18 cellular contexts compared by ENCODE assay signal in genomic region chr3:122661633-122662032, GRCh38. TPM values are rescaled to one million over a fixed set of nuclear protein-coding genes. Genes with fewer than 3 reads are reported as not detected.
A peak's percentile ranks its signal among the peaks of the same experiment; 100 is the strongest.
DNase-seq lines count a peak whose midpoint lies in the region; ATAC-seq, FAIRE-seq and TF ChIP-seq lines count a peak whose summit lies in the region.
"Had no signal": no experiment of that assay in that cellular context is flagged by ENCODE, and none has a peak within 500 bp of the region (broad histone marks: within the 10 kb centered on the region; RNA-seq: fewer than 3 reads in every experiment).

No MANE protein-coding gene starts in this region.

- H3K27me3 ChIP-seq in CD8-positive, alpha-beta memory T cell (ENCODE audit: insufficient read depth, low read length, poor library complexity, severe bottlenecking): no peaks in the 10 kb centered on the region
- H3K27me3 ChIP-seq in GM12878 (replicated peaks in 1 of 2; ENCODE audit: control insufficient read depth in 2 of 2, insufficient read depth in 2 of 2, low read length in 1 of 2): no peaks in the 10 kb centered on the region
- no peaks in the 10 kb centered on the region for H3K27me3 ChIP-seq in WERI-Rb-1 (ENCODE audit: insufficient read depth, low read depth, severe bottlenecking)
- H3K27me3 ChIP-seq: brain microvascular endothelial cell, thyroid gland had no signal

- TF ChIP-seq RAD21 in GM12878 (IDR thresholded peaks at IDR 0.05; ENCODE audit: insufficient read depth, low read depth, low read length): no peak

- no peak for FAIRE-seq in GM12878 (lab: Jason Lieb, UNC)
- FAIRE-seq: HepG2 had no signal

- H3K4me3 ChIP-seq in CD8-positive, alpha-beta memory T cell (ENCODE audit: low read length): no peak overlapping the region
- H3K4me3 ChIP-seq in GM12878 (0 out of 2 replicates have a peak overlapping the region, but pooled peaks have one; percentile 5), WERI-Rb-1 (ENCODE audit: low read depth, low read length) (no peak overlapping the region)
- H3K4me3 ChIP-seq: thyroid gland had no signal

- no peak for DNase-seq in CD8-positive, alpha-beta memory T cell
- peak; percentile 89 for DNase-seq in NOMO-1 treated with DMSO at 0.1 percent for 48 hours (lab: John Stamatoyannopoulos, UW; ENCODE audit: unreplicated experiment)
- no peak for DNase-seq in GM12878 (ENCODE audit: low read depth, low spot score)
- no peak for DNase-seq in GM13977 (ENCODE audit: low spot score)
- no peak for DNase-seq in WERI-Rb-1
- no peak for DNase-seq in globus pallidus (ENCODE audit: low spot score)
- DNase-seq: activated CD8-positive, alpha-beta memory T cell treated with anti-CD3 and anti-CD28 coated beads for 24 hours; brain microvascular endothelial cell; effector CD4-positive, alpha-beta T cell; EL; left ventricle myocardium superior; NCI-H1417 treated with DMSO at 0.1 percent for 48 hours; thyroid gland had no signal

- SMC1A ChIA-PET in GM12878 (lab: Charles Lee; ENCODE audit: uncharacterized antibody, unreplicated experiment): interaction anchor here (0.9 to 1.8 kb wide), 7 partner anchors 10 to 85 kb away, joined by 3 to 6 read pairs (median 3); no protein-coding TSS in a partner anchor

- peak overlapping the region; percentile 86 for H2AFZ ChIP-seq in GM12878 (ENCODE audit: control insufficient read depth, low read depth, low read length)

- in situ Hi-C loops in GM12878 (cut with MboI) (no loop called here), GM13977 (cut with MboI; ENCODE audit: low pct_unique_long_range_greater_than_20kb, low sequenced_read_pairs, unreplicated experiment) (no loop called here)

- H3K79me2 ChIP-seq in GM12878 (ENCODE audit: control insufficient read depth, insufficient read depth, low read length): no peaks in the 10 kb centered on the region

- CTCF ChIA-PET in CD8-positive, alpha-beta memory T cell (lab: Charles Lee): interaction anchor here (0.8 kb wide), 1 partner anchor 10 kb away, joined by 4 read pairs; no protein-coding TSS in a partner anchor
- CTCF ChIA-PET in GM12878 (lab: Yijun Ruan, JAX): interaction anchor here (0.6 to 1.1 kb wide), 3 partner anchors 16 to 35 kb away, joined by 3 read pairs; no protein-coding TSS in a partner anchor

- RAD21 ChIA-PET in GM12878 (lab: Charles Lee; ENCODE audit: unreplicated experiment): interaction anchor here (1.6 kb wide), 2 partner anchors 14 to 18 kb away, joined by 4 to 5 read pairs; no protein-coding TSS in a partner anchor

- 2% methylated on average over 11 of the region's 13 CpGs for WGBS in GM12878 (ENCODE audit: insufficient coverage, insufficient replicate concordance, low lambda C conversion rate, missing lambda C conversion rate)

- no TSS peak for BruUV-seq in GM12878 (replicated peaks; lab: Mats Ljungman, UMichigan)

- H3K4me2 ChIP-seq in GM12878 (ENCODE audit: control insufficient read depth, insufficient read depth): peak overlapping the region; percentile 58

- no peaks in the 10 kb centered on the region for H3K9me3 ChIP-seq in CD8-positive, alpha-beta memory T cell (ENCODE audit: low read length)
- H3K9me3 ChIP-seq in GM12878 (replicated peaks; ENCODE audit: control insufficient read depth, insufficient read depth, low read length) (peaks cover 6% of the 10 kb centered on the region; the same call in 2 of the 3 replicates), WERI-Rb-1 (ENCODE audit: severe bottlenecking) (no peaks in the 10 kb centered on the region)
- H3K9me3 ChIP-seq: thyroid gland had no signal

- no peak overlapping the region for H3K27ac ChIP-seq in CD8-positive, alpha-beta memory T cell (ENCODE audit: low read depth, low read length)
- no peak overlapping the region for H3K27ac ChIP-seq in GM12878 (ENCODE audit: control insufficient read depth, insufficient read depth)
- H3K27ac ChIP-seq in WERI-Rb-1: no peak overlapping the region
- H3K27ac ChIP-seq: brain microvascular endothelial cell, RWPE1, thyroid gland had no signal

- no peaks in the 10 kb centered on the region for H3K9me3 Mint-ChIP-seq in CD8-positive, alpha-beta memory T cell
- H3K9me3 Mint-ChIP-seq: activated naive CD4-positive, alpha-beta T cell treated with anti-CD3 and anti-CD28 coated beads, Interleukin-2, amount 50 U/mL, for 24 hours had no signal

- TF ChIP-seq EP300 in GM12878 (IDR thresholded peaks at IDR 0.05; ENCODE audit: borderline replicate concordance in 1 of 2, control insufficient read depth in 1 of 2, low read depth in 2 of 2, low read length in 2 of 2): no peak

- intact Hi-C loops in GM12878 (cut with micrococcal nuclease; ENCODE audit: unreplicated experiment): no loop called here

- no peak overlapping the region for H3K9ac ChIP-seq in GM12878 (ENCODE audit: control insufficient read depth, insufficient read depth, low read length)

- TF ChIP-seq POLR2A in GM12878 (IDR thresholded peaks at IDR 0.05; ENCODE audit: low read depth, low read length): no peak

- peaks cover 6 to 14% (median 6%) of the 10 kb centered on the region in 3 donors for H3K4me1 Mint-ChIP-seq in CD8-positive, alpha-beta memory T cell
- H3K4me1 Mint-ChIP-seq: activated naive CD4-positive, alpha-beta T cell treated with anti-CD3 and anti-CD28 coated beads, Interleukin-2, amount 50 U/mL, for 24 hours had no signal

- no peaks in the 10 kb centered on the region for H3K36me3 Mint-ChIP-seq in CD8-positive, alpha-beta memory T cell

- no peaks in the 10 kb centered on the region for H3K36me3 ChIP-seq in CD8-positive, alpha-beta memory T cell (ENCODE audit: insufficient read depth, low read length)
- no peaks in the 10 kb centered on the region for H3K36me3 ChIP-seq in GM12878 (ENCODE audit: control insufficient read depth in 2 of 2, insufficient read depth in 2 of 2, low read length in 1 of 2)
- no peaks in the 10 kb centered on the region for H3K36me3 ChIP-seq in WERI-Rb-1
- H3K36me3 ChIP-seq: brain microvascular endothelial cell, thyroid gland had no signal

- TF ChIP-seq CTCF in GM12878 (IDR thresholded peaks at IDR 0.05 in 2 of 3, conservative IDR thresholded peaks at IDR 0.05 in 1 of 3; ENCODE audit: control insufficient read depth in 2 of 3, extremely low read depth in 1 of 3, insufficient read depth in 1 of 3, low read depth in 3 of 3, low read length in 3 of 3) (no peak), GM13977 (IDR thresholded peaks at IDR 0.05; ENCODE audit: extremely low read depth, insufficient read depth, missing control alignments) (no peak), WERI-Rb-1 (IDR thresholded peaks at IDR 0.05; ENCODE audit: low read depth, low read length) (no peak)

- POLR2A ChIA-PET in CD8-positive, alpha-beta memory T cell (lab: Charles Lee): no interaction called here
- POLR2A ChIA-PET in GM12878 (lab: Charles Lee): interaction anchor here (0.6 kb wide), 1 partner anchor 45 kb away, joined by 8 read pairs; no protein-coding TSS in a partner anchor

- peak; percentile 61 for ATAC-seq in GM19025 (IDR thresholded peaks at IDR 0.05; ENCODE audit: low read depth, unreplicated experiment)
- peak; percentile 36; the same call in 1 of the 3 replicates for ATAC-seq in GM12878
- ATAC-seq: HepG2, left ventricle myocardium superior had no signal

- H3K27ac Mint-ChIP-seq in CD8-positive, alpha-beta memory T cell: peak overlapping the region in 1 of 8 donors; percentile 64
- H3K27ac Mint-ChIP-seq: activated naive CD4-positive, alpha-beta T cell treated with anti-CD3 and anti-CD28 coated beads, Interleukin-2, amount 50 U/mL, for 24 hours; progenitor cell of endocrine pancreas had no signal

- H3K4me3 Mint-ChIP-seq in CD8-positive, alpha-beta memory T cell: peak overlapping the region; percentile 20 to 73 (median 61)
- H3K4me3 Mint-ChIP-seq: activated naive CD4-positive, alpha-beta T cell treated with anti-CD3 and anti-CD28 coated beads, Interleukin-2, amount 50 U/mL, for 24 hours had no signal

- H4K20me1 ChIP-seq in GM12878 (ENCODE audit: control insufficient read depth, insufficient read depth): no peaks in the 10 kb centered on the region

- H3K27me3 Mint-ChIP-seq in CD8-positive, alpha-beta memory T cell: peaks cover 1 to 5% of the 10 kb centered on the region in 2 donors

- no peaks in the 10 kb centered on the region for H3K4me1 ChIP-seq in CD8-positive, alpha-beta memory T cell (ENCODE audit: insufficient read depth, low read length)
- H3K4me1 ChIP-seq in GM12878 (ENCODE audit: control insufficient read depth, insufficient read depth, low read length): peaks cover 7% of the 10 kb centered on the region; the same call in 1 of the 2 replicates
- H3K4me1 ChIP-seq: thyroid gland had no signal

TF ChIP-seq in GM12878, 131 proteins besides CTCF, POLR2A, EP300 and RAD21:
- peak; percentile 29; the same call in 1 of the 2 replicates for TF ChIP-seq CREM (IDR thresholded peaks at IDR 0.05; ENCODE audit: low read depth)
- no peak for TF ChIP-seq SUZ12 (IDR thresholded peaks at IDR 0.05; ENCODE audit: unreplicated experiment)
- TF ChIP-seq JUNB (IDR thresholded peaks at IDR 0.05): peak; percentile 63
- 0 out of 2 replicates have a peak, but pooled peaks have one; percentile 38 for TF ChIP-seq GABPA (IDR thresholded peaks at IDR 0.05; ENCODE audit: low read depth)
- TF ChIP-seq YY1 (IDR thresholded peaks at IDR 0.05; ENCODE audit: low read depth, low read length): peak; percentile 69

RNA-seq across cellular contexts. Expression of gene PARP14, which starts 19.0 kb away (rescaled TPM):
- 10 to 100 TPM; 41.3 to 44.8 TPM for total RNA-seq in CD8-positive, alpha-beta memory T cell
- 16.6 TPM for polyA plus RNA-seq in CD8-positive, alpha-beta memory T cell
- 774 and 778 TPM in 2 replicates for total RNA-seq in GM12878 (2013; cell fraction: nucleolus; rRNA removed)
- total RNA-seq in GM12878 (2014; rRNA removed) (111 and 132 TPM in 2 replicates), GM12878 (2014; rRNA removed; fragmentation: Illumina TruSeq; extraction: Trizol) (140 and 143 TPM in 2 replicates), GM12878 (2021) (87.0 and 95.5 TPM in 2 replicates)
- 32.0 TPM for polyA plus RNA-seq in GM12878 (2011; ENCODE audit: low read depth)
- polyA plus RNA-seq in GM12878 (2011; rRNA removed) (189 and 253 TPM in 2 replicates), GM12878 (2014; fragmentation: Illumina TruSeq; extraction: Trizol) (92.0 and 115 TPM in 2 replicates), GM12878 (2014; fragmentation: Nextera tagmentation; extraction: Ambion mirVana) (10 to 100 TPM; 21.6 to 57.0 TPM), GM12878 (2014; rRNA removed) (76.3 and 93.3 TPM in 2 replicates), GM12878 (2016; fragmentation: Nextera tagmentation; extraction: Ambion mirVana) (10 to 100 TPM; 39.8 to 44.3 TPM)
- polyA plus RNA-seq in GM12878 (2011; cell fraction: cytosol; rRNA removed): 97.7 and 115 TPM in 2 replicates
- polyA plus RNA-seq in GM12878 (2011; cell fraction: nucleus; rRNA removed): 202 and 212 TPM in 2 replicates
- polyA plus RNA-seq in GM12878 (2012): 41.3 and 41.4 TPM in 2 replicates
- polyA minus RNA-seq in GM12878 (2011; rRNA and poly(A)+ RNA removed): 213 and 234 TPM in 2 replicates
- polyA minus RNA-seq in GM12878 (2011; cell fraction: cytosol; rRNA and poly(A)+ RNA removed): 86.9 and 96.8 TPM in 2 replicates
- polyA minus RNA-seq in GM12878 (2011; cell fraction: nucleus; rRNA and poly(A)+ RNA removed): 204 and 283 TPM in 2 replicates
